Comparison of ENCODE assay signal across 11 cellular contexts in genomic region chr4:126109836-126110235, GRCh38.
"Had no signal": no experiment of that assay in that cellular context is flagged by ENCODE, and none has a peak within 500 bp of the region (broad histone marks: within the 10 kb centered on the region; RNA-seq: fewer than 3 reads in every experiment).

No MANE protein-coding gene starts in this region.

- FAIRE-seq: H1, H54 had no signal

- H3K9me3 ChIP-seq: HAP-1 had no signal

- H3K27ac ChIP-seq: GM23248 had no signal

- H3K36me3 ChIP-seq: HAP-1 had no signal

- H3K4me1 ChIP-seq: HAP-1 had no signal

- H3K4me2 ChIP-seq: GM23338 had no signal

- DNase-seq: GM23248, GOT3, H7, H9, HCEC 1CT, HFFc6 had no signal

- ATAC-seq: GM23338, HCT116 had no signal

- H3K9ac ChIP-seq: GM23248 had no signal

- H2AFZ ChIP-seq: GM23248, GM23338 had no signal

- H3K4me3 ChIP-seq: GM23248, GM23338, HAP-1 had no signal
